ENCODE assay signal across 25 cellular contexts in genomic region chr2:5725072-5725471, GRCh38. TPM values are rescaled to one million over a fixed set of nuclear protein-coding genes. Genes with fewer than 3 reads are reported as not detected.
"Had no signal": no experiment of that assay in that cellular context is flagged by ENCODE, and none has a peak within 500 bp of the region (broad histone marks: within the 10 kb centered on the region; RNA-seq: fewer than 3 reads in every experiment).

No MANE protein-coding gene starts in this region.

- H3K36me3 Mint-ChIP-seq: activated naive CD8-positive, alpha-beta T cell; memory B cell; naive thymus-derived CD8-positive, alpha-beta T cell had no signal

- H3K27ac ChIP-seq: colonic mucosa, gastrocnemius medialis, testis, transverse colon, VCaP had no signal

- H3K36me3 ChIP-seq: colonic mucosa, gastrocnemius medialis, transverse colon had no signal

- H3K4me1 ChIP-seq: colonic mucosa, testis, transverse colon had no signal

- H3K9me3 ChIP-seq: colonic mucosa, gastrocnemius medialis, testis, transverse colon had no signal

- H3K9me3 Mint-ChIP-seq: neural crest cell had no signal

- ATAC-seq: activated CD4-positive, CD25-positive, alpha-beta regulatory T cell treated with anti-CD3 and anti-CD28 coated beads, Interleukin-2, amount 50 U/mL, for 24 hours; gastrocnemius medialis; naive thymus-derived CD8-positive, alpha-beta T cell; stimulated activated naive CD8-positive, alpha-beta T cell treated with anti-CD3 and anti-CD28 coated beads, Interleukin-15, Interleukin-2, amounts not matched to agents 100 U/mL and 50 U/mL, for 24 hours had no signal

- H3K4me3 ChIP-seq: colonic mucosa, transverse colon had no signal

- FAIRE-seq: TTC549 had no signal

- DNase-seq: activated CD4-positive, alpha-beta T cell treated with anti-CD3 and anti-CD28 coated beads for 48 hours; activated CD4-positive, alpha-beta T cell treated with anti-CD3 and anti-CD28 coated beads, Interleukin-2, amount 50 U/mL, for 48 hours; activated CD8-positive, alpha-beta memory T cell treated with anti-CD3 and anti-CD28 coated beads for 24 hours; activated effector memory CD4-positive, alpha-beta T cell treated with Interleukin-2 at 50 U/mL for 16 hours; activated naive CD4-positive, alpha-beta T cell treated with Interleukin-2 at 50 U/mL for 16 hours; cerebellar nuclear complex; colonic mucosa; effector memory CD4-positive, alpha-beta T cell; erythroblast; gastrocnemius medialis; posterior cingulate gyrus; stimulated activated CD4-positive, alpha-beta T cell treated with anti-CD3 and anti-CD28 coated beads, Interleukin-4, amount 100 ng/mL, for 1 hour; stimulated activated naive CD8-positive, alpha-beta T cell treated with anti-CD3 and anti-CD28 coated beads, Interleukin-15, Interleukin-2, amounts not matched to agents 100 U/mL and 50 U/mL, for 24 hours; T-helper 9 cell; testis; transverse colon had no signal

- H3K27me3 ChIP-seq: colonic mucosa, testis, transverse colon had no signal

- H3K27me3 Mint-ChIP-seq: memory B cell had no signal

- H3K27ac Mint-ChIP-seq: activated naive CD8-positive, alpha-beta T cell; memory B cell; naive thymus-derived CD8-positive, alpha-beta T cell had no signal

RNA-seq across cellular contexts. Expression of gene SOX11, which starts 32.9 kb away (rescaled TPM):
- total RNA-seq: dermis microvascular lymphatic vessel endothelial cell; gastrocnemius medialis; naive thymus-derived CD8-positive, alpha-beta T cell had no signal
- polyA plus RNA-seq: adipose tissue; naive thymus-derived CD8-positive, alpha-beta T cell had no signal
